ENCODE assay signal across 8 cellular contexts in the genomic region with DNA sequence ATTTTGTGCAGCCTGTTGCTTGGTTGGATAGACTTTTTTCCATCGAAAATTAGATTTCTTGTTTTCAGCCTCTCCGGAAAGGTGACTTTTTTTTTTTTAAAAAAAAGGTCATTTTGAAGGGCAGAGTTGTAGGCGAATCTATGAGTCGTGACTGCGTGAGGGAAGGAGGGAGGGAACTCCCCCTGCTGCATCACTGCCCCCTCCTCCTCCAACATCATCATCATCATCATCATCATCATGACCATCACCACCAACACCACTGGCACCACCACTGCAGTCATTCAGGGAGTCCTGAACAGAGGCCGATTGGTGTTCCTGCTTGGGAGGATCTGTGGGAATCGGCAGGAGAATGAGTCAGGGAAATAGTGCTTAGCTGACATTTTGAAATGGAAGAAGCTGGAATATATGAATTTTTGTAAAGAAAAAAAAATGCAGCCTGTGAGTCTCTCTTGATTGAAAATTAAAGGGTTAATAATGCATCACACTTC. TPM values are rescaled to one million over a fixed set of nuclear protein-coding genes. Genes with fewer than 3 reads are reported as not detected.
DNase-seq lines count a peak whose midpoint lies in the region; ATAC-seq and TF ChIP-seq lines count a peak whose summit lies in the region.

No MANE protein-coding gene starts in this region.

- POLR2A ChIA-PET in Caco-2 (lab: Charles Lee), result no interaction called here

- 0 out of 2 replicates have a peak, but pooled peaks cover 2% of the 10 kb centered on the region for H3K36me3 ChIP-seq in Caco-2 (ENCODE audit: control insufficient read depth, insufficient read depth, low read length)
- no peaks in the 10 kb centered on the region for H3K36me3 ChIP-seq in mucosa of descending colon (ENCODE audit: low read depth)
- no peaks in the 10 kb centered on the region for H3K36me3 ChIP-seq in urinary bladder (ENCODE audit: insufficient read depth)

- 17% methylated on average over 7 of the region's 7 CpGs for WGBS in urinary bladder

- H3K27ac ChIP-seq in cingulate gyrus (ENCODE audit: low read depth, low read length) (peak overlapping the region; percentile 90), urinary bladder (ENCODE audit: low read depth) (no peak overlapping the region)

- ATAC-seq in mucosa of descending colon, result no peak
- no peak for ATAC-seq in HG02623 (IDR thresholded peaks at IDR 0.05; ENCODE audit: unreplicated experiment)
- no peak for ATAC-seq in sciatic nerve
- ATAC-seq in GM21528 (IDR thresholded peaks at IDR 0.05; ENCODE audit: low FRiP score, unreplicated experiment), result no peak

- H3K4me3 ChIP-seq in Caco-2 (ENCODE audit: low read depth, low read length), result peak overlapping the region; percentile 99
- peak overlapping the region; percentile 92 for H3K4me3 ChIP-seq in mucosa of descending colon
- peak overlapping the region; percentile 65 for H3K4me3 ChIP-seq in urinary bladder (ENCODE audit: low read depth, low read length)

- H3K27me3 Mint-ChIP-seq in Caco-2 (ENCODE audit: insufficient read depth, unreplicated experiment), result no peaks in the 10 kb centered on the region

- peaks cover 34% of the 10 kb centered on the region for H3K4me1 Mint-ChIP-seq in Caco-2 (ENCODE audit: low read depth, unreplicated experiment)

- H3K9me3 Mint-ChIP-seq in Caco-2 (ENCODE audit: unreplicated experiment), result no peaks in the 10 kb centered on the region

- DNase-seq in Caco-2, result no peak
- peak; percentile 63 for DNase-seq in NCI-H226
- peak in 1 of 3 donors; percentile 38 for DNase-seq in mucosa of descending colon
- no peak for DNase-seq in sciatic nerve (ENCODE audit: low spot score)

- peaks cover 69% of the 10 kb centered on the region for H3K36me3 Mint-ChIP-seq in Caco-2 (ENCODE audit: insufficient read depth, unreplicated experiment)

- H3K4me3 Mint-ChIP-seq in Caco-2 (ENCODE audit: unreplicated experiment), result peak overlapping the region; percentile 99

- no peaks in the 10 kb centered on the region for H3K27me3 ChIP-seq in Caco-2 (replicated peaks; ENCODE audit: control insufficient read depth, insufficient read depth, low read length)

- H3K4me1 ChIP-seq in Caco-2 (peaks cover 56% of the 10 kb centered on the region), mucosa of descending colon (ENCODE audit: low read depth) (peaks cover 39% of the 10 kb centered on the region), urinary bladder (ENCODE audit: insufficient read depth) (no peaks in the 10 kb centered on the region)

- peak overlapping the region; percentile 97 for H3K27ac Mint-ChIP-seq in Caco-2 (ENCODE audit: unreplicated experiment)

- TF ChIP-seq CTCF in Caco-2 (IDR thresholded peaks at IDR 0.05; ENCODE audit: insufficient read depth in 1 of 2, low read depth in 1 of 2, low read length in 1 of 2, severe bottlenecking in 1 of 2, unreplicated experiment in 1 of 2), result no peak
- TF ChIP-seq CTCF in mucosa of descending colon (IDR thresholded peaks at IDR 0.05), result no peak

- intact Hi-C loops in Caco-2 (cut with micrococcal nuclease; ENCODE audit: unreplicated experiment), result loop anchor here (1.0 to 10.0 kb wide), 5 partner anchors 147 to 473 kb away; no protein-coding TSS in a partner anchor
- intact Hi-C loops in mucosa of descending colon (cut with DNase I, micrococcal nuclease), result no loop called here
- intact Hi-C loops in sciatic nerve (cut with DNase I), result no loop called here

- BruUV-seq in Caco-2 (replicated peaks; lab: Mats Ljungman, UMichigan), result no TSS peak

- CTCF ChIA-PET in Caco-2 (lab: Charles Lee), result interaction anchor here (0.9 kb wide), 1 partner anchor 504 kb away, joined by 3 read pairs; no protein-coding TSS in a partner anchor

- H3K9me3 ChIP-seq in Caco-2 (no peaks in the 10 kb centered on the region), mucosa of descending colon (no peaks in the 10 kb centered on the region)

RNA-seq across cellular contexts. Expression of gene ATP1B1, which starts 1.2 kb away (rescaled TPM):
- total RNA-seq in Caco-2 (2022) (320 and 326 TPM in 2 replicates), mucosa of descending colon (100 to 1,000 TPM; 342 to 860 (median 744) TPM), urinary bladder (54.6 TPM), sciatic nerve (10.1 TPM)
- polyA plus RNA-seq in urinary bladder, result 34.2 TPM
